18 cellular contexts compared by ENCODE assay signal in the genomic region with DNA sequence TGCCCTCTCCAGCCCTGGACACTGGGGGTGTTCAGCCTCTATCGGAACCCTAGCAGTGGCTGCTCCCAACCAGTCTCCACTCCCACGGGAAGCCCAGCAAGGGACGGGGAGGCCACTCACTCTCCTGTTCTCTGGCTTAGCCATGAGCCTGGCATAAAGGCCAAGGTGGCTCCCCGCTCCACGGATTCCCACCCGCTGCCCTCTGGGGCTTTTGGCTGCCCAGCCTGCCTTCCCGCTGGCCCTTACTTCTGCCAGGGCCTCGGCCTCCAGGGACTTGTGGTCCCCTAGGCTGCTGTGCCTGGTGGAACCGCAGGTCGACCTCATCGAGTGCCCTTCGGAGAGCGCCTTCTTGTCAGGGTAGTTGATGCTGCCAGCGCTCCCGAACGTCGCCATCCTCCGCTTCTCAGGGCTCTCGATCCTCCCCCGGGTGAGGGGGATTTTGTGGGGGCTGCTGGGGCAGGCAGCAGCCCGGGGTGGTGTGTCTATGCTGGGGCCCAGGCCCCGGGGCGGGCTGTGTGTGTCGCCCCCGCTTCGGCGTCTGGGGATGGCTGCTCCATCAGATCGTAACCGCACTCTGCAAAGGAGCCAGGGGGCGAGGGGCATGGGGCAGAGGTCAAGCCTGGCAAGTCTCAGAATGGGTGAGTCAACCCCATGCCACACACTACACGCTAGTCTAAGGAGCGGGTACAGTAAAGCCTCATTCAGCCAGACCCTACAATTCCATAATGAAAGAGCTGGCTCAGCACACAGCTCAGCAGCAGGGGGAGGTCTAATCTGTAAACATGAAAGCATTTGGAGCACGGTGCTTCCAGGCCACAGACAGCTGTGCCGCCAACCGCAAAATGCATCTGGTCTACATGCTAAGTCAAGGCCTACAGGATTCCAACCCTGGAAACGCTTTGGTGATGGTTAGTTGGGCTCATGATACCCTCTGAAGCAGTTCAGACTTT. TPM values are rescaled to one million over a fixed set of nuclear protein-coding genes. Genes with fewer than 3 reads are reported as not detected.
DNase-seq lines count a peak whose midpoint lies in the region; ATAC-seq, FAIRE-seq and TF ChIP-seq lines count a peak whose summit lies in the region.
"Had no signal": no experiment of that assay in that cellular context is flagged by ENCODE, and none has a peak within 500 bp of the region (broad histone marks: within the 10 kb centered on the region; RNA-seq: fewer than 3 reads in every experiment).

No MANE protein-coding gene starts in this region.

- no peak overlapping the region for H3K4me3 Mint-ChIP-seq in astrocyte (ENCODE audit: unreplicated experiment)
- H3K4me3 Mint-ChIP-seq: dendritic cell treated with granulocyte-macrophage colony-stimulating factor and Interleukin-4, amounts not matched to agents 40 ng/mL and 50 ng/mL, for 4 days; naive thymus-derived CD8-positive, alpha-beta T cell had no signal

- DNase-seq in AG04449 (ENCODE audit: low read depth, low spot score) = peak; percentile 65
- DNase-seq in H4 (ENCODE audit: low spot score) = peak; percentile 51
- peak; percentile 29 for DNase-seq in astrocyte (ENCODE audit: low read depth)
- DNase-seq in iris pigment epithelial cell (ENCODE audit: low read depth) = peak; percentile 43
- no peak for DNase-seq in NCI-H1436 treated with DMSO at 0.1 percent for 48 hours (lab: John Stamatoyannopoulos, UW)
- no peak for DNase-seq in UCSD-AML1 (lab: John Stamatoyannopoulos, UW; ENCODE audit: unreplicated experiment)
- DNase-seq: activated CD4-positive, alpha-beta T cell treated with anti-CD3 and anti-CD28 coated beads, Interleukin-2, amount 50 U/mL, for 48 hours; amygdala; naive thymus-derived CD8-positive, alpha-beta T cell; NCI-H1092; NCI-H2227 treated with DMSO at 0.1 percent for 48 hours had no signal

- H3K4me1 ChIP-seq in astrocyte (ENCODE audit: insufficient read depth, low read length) = no peaks in the 10 kb centered on the region
- H3K4me1 ChIP-seq: A549 had no signal

- H3K9ac ChIP-seq in astrocyte (ENCODE audit: low read length) = no peak overlapping the region

- CTCF ChIA-PET in AG04449 (lab: Yijun Ruan, JAX) = interaction anchor here (0.6 to 11.8 kb wide), 10 partner anchors 8 to 359 kb away, joined by 3 to 139 read pairs (median 28); no protein-coding TSS in a partner anchor

- peak; percentile 9 for TF ChIP-seq CTCF in AG04449 (IDR thresholded peaks at IDR 0.05; ENCODE audit: insufficient read depth, low read length, missing control alignments)
- TF ChIP-seq CTCF in astrocyte (IDR thresholded peaks at IDR 0.05; ENCODE audit: insufficient read depth, low read depth, low read length) = no peak

- no peak overlapping the region for H3K4me3 ChIP-seq in AG04449 (ENCODE audit: low read depth, low read length)
- no peak overlapping the region for H3K4me3 ChIP-seq in astrocyte (ENCODE audit: insufficient read depth, low read depth, low read length)
- H3K4me3 ChIP-seq: A549, suprapubic skin had no signal

- no peaks in the 10 kb centered on the region for H3K27me3 ChIP-seq in astrocyte (ENCODE audit: insufficient read depth, low read length)
- H3K27me3 ChIP-seq: suprapubic skin had no signal

- no peaks in the 10 kb centered on the region for H4K20me1 ChIP-seq in astrocyte (ENCODE audit: insufficient read depth, low read length)

- ATAC-seq in HG03025 (IDR thresholded peaks at IDR 0.05; ENCODE audit: low FRiP score, unreplicated experiment) (no peak), GM18861 (IDR thresholded peaks at IDR 0.05; ENCODE audit: unreplicated experiment) (no peak)
- ATAC-seq: A549; esophagus mucosa; HepG2; naive thymus-derived CD8-positive, alpha-beta T cell had no signal

- H3K9me3 Mint-ChIP-seq in astrocyte (ENCODE audit: unreplicated experiment) = no peaks in the 10 kb centered on the region
- H3K9me3 Mint-ChIP-seq: dendritic cell treated with granulocyte-macrophage colony-stimulating factor and Interleukin-4, amounts not matched to agents 40 ng/mL and 50 ng/mL, for 4 days; naive thymus-derived CD8-positive, alpha-beta T cell had no signal

- H3K27ac Mint-ChIP-seq in astrocyte (ENCODE audit: unreplicated experiment) = no peak overlapping the region
- H3K27ac Mint-ChIP-seq: dendritic cell treated with granulocyte-macrophage colony-stimulating factor and Interleukin-4, amounts not matched to agents 40 ng/mL and 50 ng/mL, for 4 days had no signal

- H3K27ac ChIP-seq in astrocyte (ENCODE audit: low read depth, low read length) = no peak overlapping the region
- H3K27ac ChIP-seq: A549, suprapubic skin had no signal

- H3K9me3 ChIP-seq in astrocyte (ENCODE audit: insufficient read depth, low read depth, low read length) = no peaks in the 10 kb centered on the region
- H3K9me3 ChIP-seq: A549, suprapubic skin had no signal

- POLR2A ChIA-PET in AG04449 (lab: Yijun Ruan, JAX) = interaction anchor here (0.6 kb wide), 1 partner anchor 675 kb away, joined by 4 read pairs; no protein-coding TSS in a partner anchor

- peaks cover 2% of the 10 kb centered on the region for H3K36me3 Mint-ChIP-seq in astrocyte (ENCODE audit: low read depth, unreplicated experiment)
- H3K36me3 Mint-ChIP-seq: naive thymus-derived CD8-positive, alpha-beta T cell had no signal

- H3K79me2 ChIP-seq in astrocyte (ENCODE audit: insufficient read depth, low read length) = no peaks in the 10 kb centered on the region

- FAIRE-seq in astrocyte (lab: Jason Lieb, UNC) = no peak
- FAIRE-seq: A549, HepG2 had no signal

- no peak overlapping the region for H2AFZ ChIP-seq in astrocyte (ENCODE audit: low read depth, low read length)

- no peaks in the 10 kb centered on the region for H3K36me3 ChIP-seq in astrocyte (ENCODE audit: insufficient read depth, low read length)

- H3K4me2 ChIP-seq in astrocyte (ENCODE audit: low read length) = no peak overlapping the region
- H3K4me2 ChIP-seq: A549 had no signal

- no peaks in the 10 kb centered on the region for H3K27me3 Mint-ChIP-seq in astrocyte (ENCODE audit: low read depth, unreplicated experiment)
- H3K27me3 Mint-ChIP-seq: dendritic cell treated with granulocyte-macrophage colony-stimulating factor and Interleukin-4, amounts not matched to agents 40 ng/mL and 50 ng/mL, for 4 days had no signal

- peaks cover 15% of the 10 kb centered on the region for H3K4me1 Mint-ChIP-seq in astrocyte (ENCODE audit: low read depth, unreplicated experiment)

RNA-seq across cellular contexts. Expression of a gene that starts 27.3 kb away (rescaled TPM):
- 9.9 and 14.9 TPM in 2 replicates for total RNA-seq in H4 (2014; rRNA removed; shearing (Covaris generic))
- 6.0 and 6.5 TPM in 2 replicates for total RNA-seq in astrocyte

Comparison
In these comparisons a context has a peak if more than half of its experiments do, and no peak if none do; other contexts are left out.
1. DNase-seq: peak in AG04449 (single experiment), H4 (single experiment), astrocyte (single experiment) and iris pigment epithelial cell (single experiment); none in NCI-H1436 treated with DMSO at 0.1 percent for 48 hours (single experiment) and UCSD-AML1 (single experiment).